Comparison of ENCODE assay signal across 31 cellular contexts in genomic region chr5:58317009-58317408, GRCh38.
A peak's percentile ranks its signal among the peaks of the same experiment; 100 is the strongest.
DNase-seq lines count a peak whose midpoint lies in the region; ATAC-seq, FAIRE-seq and TF ChIP-seq lines count a peak whose summit lies in the region.
"Had no signal": no experiment of that assay in that cellular context is flagged by ENCODE, and none has a peak within 500 bp of the region (broad histone marks: within the 10 kb centered on the region; RNA-seq: fewer than 3 reads in every experiment).

No MANE protein-coding gene starts in this region.

- no peak overlapping the region for H3K23ac ChIP-seq in neuronal stem cell (ENCODE audit: low read depth, low read length, poor library complexity)

- no peak overlapping the region for H3K4me3 Mint-ChIP-seq in stimulated activated memory B cell treated with anti-CD40 and anti-IgM and Interleukin-4, amounts not matched to agents 10 μg/mL and 1 μg/mL and 100 μg/mL, for 72 hours
- H3K4me3 Mint-ChIP-seq: CD14-positive monocyte; central memory CD8-positive, alpha-beta T cell; endodermal cell; naive thymus-derived CD8-positive, alpha-beta T cell; stimulated activated naive CD8-positive, alpha-beta T cell treated with anti-CD3 and anti-CD28 coated beads, Interleukin-15, Interleukin-2, amounts not matched to agents 100 ng/mL and 50 ng/mL, for 24 hours had no signal

- H3K9me3 Mint-ChIP-seq in stimulated activated memory B cell treated with anti-CD40 and anti-IgM and Interleukin-4, amounts not matched to agents 10 μg/mL and 1 μg/mL and 100 μg/mL, for 72 hours, result no peaks in the 10 kb centered on the region
- H3K9me3 Mint-ChIP-seq: endodermal cell; naive thymus-derived CD8-positive, alpha-beta T cell; stimulated activated naive CD8-positive, alpha-beta T cell treated with anti-CD3 and anti-CD28 coated beads, Interleukin-15, Interleukin-2, amounts not matched to agents 100 ng/mL and 50 ng/mL, for 24 hours had no signal

- H3K79me1 ChIP-seq in neuronal stem cell (ENCODE audit: low read depth, low read length), result no peaks in the 10 kb centered on the region

- H3K4me1 Mint-ChIP-seq in stimulated activated memory B cell treated with anti-CD40 and anti-IgM and Interleukin-4, amounts not matched to agents 10 μg/mL and 1 μg/mL and 100 μg/mL, for 72 hours, result no peaks in the 10 kb centered on the region
- H3K4me1 Mint-ChIP-seq: CD14-positive monocyte; central memory CD8-positive, alpha-beta T cell; naive thymus-derived CD8-positive, alpha-beta T cell had no signal

- H2BK5ac ChIP-seq in neuronal stem cell (ENCODE audit: low read length), result no peak overlapping the region

- H3K27ac Mint-ChIP-seq in stimulated activated memory B cell treated with anti-CD40 and anti-IgM and Interleukin-4, amounts not matched to agents 10 μg/mL and 1 μg/mL and 100 μg/mL, for 72 hours, result no peak overlapping the region
- H3K27ac Mint-ChIP-seq: CD14-positive monocyte; endodermal cell; naive thymus-derived CD8-positive, alpha-beta T cell; stimulated activated naive CD8-positive, alpha-beta T cell treated with anti-CD3 and anti-CD28 coated beads, Interleukin-15, Interleukin-2, amounts not matched to agents 100 ng/mL and 50 ng/mL, for 24 hours had no signal

- H3K18ac ChIP-seq in neuronal stem cell (ENCODE audit: low read length), result no peak overlapping the region

- FAIRE-seq in GM19239 (lab: Jason Lieb, UNC), result no peak
- FAIRE-seq: A204.1, G401.6, RCC 7860, small intestine had no signal

- H2AK5ac ChIP-seq in neuronal stem cell (ENCODE audit: low read depth, low read length), result no peak overlapping the region

- H3K27me3 ChIP-seq in heart left ventricle (no peaks in the 10 kb centered on the region), right atrium auricular region (no peaks in the 10 kb centered on the region), neuronal stem cell (ENCODE audit: control insufficient read depth in 3 of 3, insufficient read depth in 3 of 3, low read depth in 1 of 3, low read length in 3 of 3) (no peaks in the 10 kb centered on the region)
- H3K27me3 ChIP-seq: gastroesophageal sphincter, uterus had no signal

- TF ChIP-seq POLR2A in heart left ventricle (IDR thresholded peaks at IDR 0.05), result no peak

- H3K27ac ChIP-seq in heart left ventricle, result peak overlapping the region in 1 of 12 donors; percentile 10
- H3K27ac ChIP-seq in right atrium auricular region, result no peak overlapping the region
- H3K27ac ChIP-seq in neuronal stem cell (replicated peaks; ENCODE audit: low read length), result no peak overlapping the region
- H3K27ac ChIP-seq: gastroesophageal sphincter, thoracic aorta had no signal

- peak; percentile 63 to 88 (median 79) for ATAC-seq in heart left ventricle
- ATAC-seq in left lobe of liver, result peak; percentile 43
- ATAC-seq in stimulated activated memory B cell treated with anti-CD40 and anti-IgM and Interleukin-4, amounts not matched to agents 10 μg/mL and 1 μg/mL and 100 μg/mL, for 72 hours, result no peak
- ATAC-seq: gastroesophageal sphincter; naive thymus-derived CD8-positive, alpha-beta T cell had no signal

- H3K9ac ChIP-seq in neuronal stem cell (ENCODE audit: low read depth, low read length, poor library complexity), result no peak overlapping the region

- no peak overlapping the region for H2BK15ac ChIP-seq in neuronal stem cell (ENCODE audit: low read length)

- TF ChIP-seq CTCF in heart left ventricle (IDR thresholded peaks at IDR 0.05), result no peak
- TF ChIP-seq CTCF in right atrium auricular region (IDR thresholded peaks at IDR 0.05), result no peak

- no peaks in the 10 kb centered on the region for H3K36me3 ChIP-seq in heart left ventricle
- no peaks in the 10 kb centered on the region for H3K36me3 ChIP-seq in right atrium auricular region
- no peaks in the 10 kb centered on the region for H3K36me3 ChIP-seq in neuronal stem cell (replicated peaks in 1 of 2; ENCODE audit: control insufficient read depth in 2 of 2, insufficient read depth in 2 of 2, low read length in 2 of 2)
- H3K36me3 ChIP-seq: gastroesophageal sphincter, thoracic aorta, uterus had no signal

- no peak overlapping the region for H4K91ac ChIP-seq in neuronal stem cell (ENCODE audit: low read depth, low read length, poor library complexity)

- H3K4ac ChIP-seq in neuronal stem cell (ENCODE audit: low read length), result no peak overlapping the region

- 43 to 62% (median 51%) methylated on average over 7 of the region's 7 CpGs for WGBS in heart left ventricle, 4 donors
- no CpG with 5 or more reads among the region's 7 CpGs for WGBS in neuronal stem cell (ENCODE audit: extremely low coverage in 2 of 2, insufficient read length in 2 of 2, insufficient replicate concordance in 1 of 2), 2 donors

- no peak overlapping the region for H2BK12ac ChIP-seq in neuronal stem cell (ENCODE audit: low read length)

- H3K9me3 ChIP-seq in heart left ventricle, result no peaks in the 10 kb centered on the region
- no peaks in the 10 kb centered on the region for H3K9me3 ChIP-seq in right atrium auricular region
- no peaks in the 10 kb centered on the region for H3K9me3 ChIP-seq in neuronal stem cell (replicated peaks in 1 of 2; ENCODE audit: control insufficient read depth in 2 of 2, insufficient read depth in 1 of 2, low read depth in 1 of 2, low read length in 2 of 2)
- H3K9me3 ChIP-seq: Caco-2, gastroesophageal sphincter, thoracic aorta, uterus had no signal

- no peak overlapping the region for H4K8ac ChIP-seq in neuronal stem cell (ENCODE audit: low read depth, low read length)

- H2BK120ac ChIP-seq in neuronal stem cell (ENCODE audit: low read depth, low read length), result no peak overlapping the region

- intact Hi-C loops in heart left ventricle (cut with DNase I), result no loop called here

- DNase-seq in heart left ventricle (no peak), right atrium auricular region (ENCODE audit: low spot score) (no peak), dermis blood vessel endothelial cell (peak; percentile 66), left lobe of liver (ENCODE audit: low spot score) (no peak), neuronal stem cell (ENCODE audit: low spot score) (no peak), GM19239 (ENCODE audit: insufficient read length, low spot score) (no peak), UCSD-AML1 (lab: John Stamatoyannopoulos, UW; ENCODE audit: unreplicated experiment) (no peak)
- DNase-seq: activated CD4-positive, alpha-beta T cell treated with anti-CD3 and anti-CD28 coated beads, Interleukin-2, amount 50 U/mL, for 4 hours; activated CD4-positive, CD25-positive, alpha-beta regulatory T cell; activated gamma-delta T cell treated with Interleukin-2 at 50 U/mL for 16 hours; activated T-cell treated with anti-CD3 and anti-CD28 coated beads, Interleukin-2, amount 50 U/mL, for 48 hours; Caco-2; DMS79; endodermal cell; hippocampal formation; midbrain; naive thymus-derived CD8-positive, alpha-beta T cell; NCI-H1048; NCI-H446 treated with DMSO at 0.1 percent for 48 hours; NCI-H774; small intestine had no signal

- no peak overlapping the region for H3K4me2 ChIP-seq in neuronal stem cell (ENCODE audit: insufficient read depth, low read length, poor library complexity, severe bottlenecking)

- H3K4me1 ChIP-seq in heart left ventricle (peaks cover 0 to 7% (median 0%) of the 10 kb centered on the region in 12 donors), right atrium auricular region (no peaks in the 10 kb centered on the region), neuronal stem cell (ENCODE audit: control insufficient read depth in 2 of 2, insufficient read depth in 1 of 2, low read depth in 1 of 2, low read length in 2 of 2) (no peaks in the 10 kb centered on the region)
- H3K4me1 ChIP-seq: Caco-2, gastroesophageal sphincter, uterus had no signal

- peak overlapping the region; percentile 67 for H2AFZ ChIP-seq in neuronal stem cell (ENCODE audit: low read length)

- no peaks in the 10 kb centered on the region for H3K27me3 Mint-ChIP-seq in stimulated activated memory B cell treated with anti-CD40 and anti-IgM and Interleukin-4, amounts not matched to agents 10 μg/mL and 1 μg/mL and 100 μg/mL, for 72 hours
- H3K27me3 Mint-ChIP-seq: central memory CD8-positive, alpha-beta T cell had no signal

- H3K14ac ChIP-seq in neuronal stem cell (ENCODE audit: low read length), result no peak overlapping the region

- H3K4me3 ChIP-seq in heart left ventricle (no peak overlapping the region), right atrium auricular region (no peak overlapping the region), neuronal stem cell (ENCODE audit: low read length in 2 of 2) (no peak overlapping the region)
- H3K4me3 ChIP-seq: gastroesophageal sphincter, thoracic aorta, uterus had no signal

- no peaks in the 10 kb centered on the region for H3K36me3 Mint-ChIP-seq in stimulated activated memory B cell treated with anti-CD40 and anti-IgM and Interleukin-4, amounts not matched to agents 10 μg/mL and 1 μg/mL and 100 μg/mL, for 72 hours
- H3K36me3 Mint-ChIP-seq: CD14-positive monocyte; naive thymus-derived CD8-positive, alpha-beta T cell had no signal
